Comparison of ENCODE assay signal across 8 cellular contexts in genomic region chr14:91416744-91417133, GRCh38.
DNase-seq lines count a peak whose midpoint lies in the region; ATAC-seq and TF ChIP-seq lines count a peak whose summit lies in the region.

No MANE protein-coding gene starts in this region.

- H4K20me1 ChIP-seq in DND-41 (ENCODE audit: insufficient read depth, low read length) = peaks cover 25% of the 10 kb centered on the region

- peaks cover 48 to 49% of the 10 kb centered on the region in 2 donors for H3K4me1 Mint-ChIP-seq in effector memory CD8-positive, alpha-beta T cell (ENCODE audit: low read depth in 2 of 2)
- peaks cover 39% of the 10 kb centered on the region for H3K4me1 Mint-ChIP-seq in nephron

- no peaks in the 10 kb centered on the region for H3K27me3 Mint-ChIP-seq in effector memory CD8-positive, alpha-beta T cell
- peaks cover 22% of the 10 kb centered on the region for H3K27me3 Mint-ChIP-seq in nephron (ENCODE audit: low read depth)

- H3K27ac ChIP-seq in DND-41 (ENCODE audit: low read length) = peak overlapping the region; percentile 99

- peaks cover 63% of the 10 kb centered on the region for H3K4me1 ChIP-seq in DND-41 (ENCODE audit: insufficient read depth, low read length)

- TF ChIP-seq CTCF in DND-41 (IDR thresholded peaks at IDR 0.05; ENCODE audit: borderline replicate concordance, extremely low read depth, low read length, poor library complexity, severe bottlenecking) (no peak), NB4 (IDR thresholded peaks at IDR 0.05; ENCODE audit: low read depth, low read length) (no peak), nephron (IDR thresholded peaks at IDR 0.05; ENCODE audit: unreplicated experiment in 3 of 3) (no peak)

- H2AFZ ChIP-seq in DND-41 (ENCODE audit: low read depth, low read length) = peak overlapping the region; percentile 70

- H3K4me3 ChIP-seq in DND-41 (ENCODE audit: low read depth in 1 of 2, low read length in 2 of 2) (peak overlapping the region; percentile 95), NB4 (ENCODE audit: low read depth, low read length) (peak overlapping the region; percentile 76)

- no peaks in the 10 kb centered on the region for H3K27me3 ChIP-seq in DND-41 (ENCODE audit: insufficient read depth, low read length, poor library complexity)

- H3K9ac ChIP-seq in DND-41 (ENCODE audit: low read depth, low read length) = peak overlapping the region; percentile 94

- ATAC-seq in DND-41 (ENCODE audit: insufficient read depth, low read depth) (no peak), HG03439 (IDR thresholded peaks at IDR 0.05; ENCODE audit: unreplicated experiment) (no peak), GM18870 (IDR thresholded peaks at IDR 0.05; ENCODE audit: unreplicated experiment) (no peak), GM18868 (IDR thresholded peaks at IDR 0.05; ENCODE audit: unreplicated experiment) (no peak)
- no peak for ATAC-seq in effector memory CD8-positive, alpha-beta T cell (replicated peaks)

- H3K36me3 Mint-ChIP-seq in effector memory CD8-positive, alpha-beta T cell (ENCODE audit: insufficient read depth) = peaks cover 60% of the 10 kb centered on the region
- peaks cover 3% of the 10 kb centered on the region for H3K36me3 Mint-ChIP-seq in nephron (ENCODE audit: low read depth)

- H3K9me3 Mint-ChIP-seq in effector memory CD8-positive, alpha-beta T cell = no peaks in the 10 kb centered on the region
- H3K9me3 Mint-ChIP-seq in nephron = no peaks in the 10 kb centered on the region

- H3K36me3 ChIP-seq in DND-41 (ENCODE audit: insufficient read depth, low read length) = peaks cover 26% of the 10 kb centered on the region

- DNase-seq in DND-41 = peak; percentile 36
- peak; percentile 49 for DNase-seq in NB4 (ENCODE audit: low read depth)
- peak in 1 of 3 experiments; percentile 16 for DNase-seq in effector memory CD8-positive, alpha-beta T cell
- no peak for DNase-seq in DMS153 (lab: John Stamatoyannopoulos, UW)

- H3K4me2 ChIP-seq in DND-41 (ENCODE audit: insufficient read depth, low read length) = peak overlapping the region; percentile 96

- H3K4me3 Mint-ChIP-seq in effector memory CD8-positive, alpha-beta T cell = peak overlapping the region; percentile 94 to 96
- peak overlapping the region; percentile 85 to 92 (median 91) for H3K4me3 Mint-ChIP-seq in nephron

- H3K79me2 ChIP-seq in DND-41 (ENCODE audit: insufficient read depth, low read length) = peaks cover 53% of the 10 kb centered on the region

- no peaks in the 10 kb centered on the region for H3K9me3 ChIP-seq in DND-41 (ENCODE audit: insufficient read depth, low read length, severe bottlenecking)

- no peak for TF ChIP-seq POLR2A in NB4 (IDR thresholded peaks at IDR 0.05; ENCODE audit: extremely low read depth, insufficient read length)

- peak overlapping the region; percentile 98 for H3K27ac Mint-ChIP-seq in effector memory CD8-positive, alpha-beta T cell
- H3K27ac Mint-ChIP-seq in nephron = peak overlapping the region; percentile 63 to 94 (median 78)
